25 cellular contexts compared by ENCODE assay signal in the genomic region with DNA sequence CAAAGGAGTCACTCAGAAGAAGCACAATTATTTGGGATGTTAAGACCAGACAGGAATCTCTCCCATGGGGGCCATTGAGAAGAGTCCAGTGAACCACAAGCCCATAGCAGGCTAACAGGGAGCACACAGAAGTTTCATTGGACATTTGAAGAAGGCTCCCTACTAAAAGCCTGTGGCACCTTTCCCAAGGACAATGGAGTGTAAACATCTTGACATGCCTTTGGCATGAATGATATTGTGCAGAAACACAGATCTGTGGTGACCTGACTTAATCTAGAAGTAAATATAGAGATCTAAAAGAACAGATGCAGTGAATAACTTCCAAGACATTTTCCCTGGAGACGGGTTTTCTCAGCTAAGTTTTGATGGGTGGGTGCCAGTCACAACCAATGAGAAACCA.
A peak's percentile ranks its signal among the peaks of the same experiment; 100 is the strongest.
DNase-seq lines count a peak whose midpoint lies in the region; ATAC-seq, FAIRE-seq and TF ChIP-seq lines count a peak whose summit lies in the region.
"Had no signal": no experiment of that assay in that cellular context is flagged by ENCODE, and none has a peak within 500 bp of the region (broad histone marks: within the 10 kb centered on the region; RNA-seq: fewer than 3 reads in every experiment).

No MANE protein-coding gene starts in this region.

- POLR2A ChIA-PET in OCI-LY7 (lab: Charles Lee), result interaction anchor here (0.6 to 0.7 kb wide), 2 partner anchors 35 to 114 kb away, joined by 3 read pairs; no protein-coding TSS in a partner anchor

- BruUV-seq in OCI-LY7 (replicated peaks; lab: Mats Ljungman, UMichigan), result no TSS peak

- TF ChIP-seq EP300 in stomach (IDR thresholded peaks at IDR 0.05), result no peak

- no peak overlapping the region for H3K27ac ChIP-seq in pancreas
- H3K27ac ChIP-seq in OCI-LY7 (ENCODE audit: low read depth, low read length, poor library complexity, severe bottlenecking), result no peak overlapping the region
- H3K27ac ChIP-seq in stomach, result no peak overlapping the region
- H3K27ac ChIP-seq: BLaER1, epithelial cell of prostate, KMS-11, right lobe of liver, SJCRH30 had no signal

- H3K9me2 ChIP-seq in OCI-LY7 (ENCODE audit: insufficient read depth, low read length), result no peaks in the 10 kb centered on the region

- FAIRE-seq in pancreas (lab: Jason Lieb, UNC), result no peak
- FAIRE-seq: GM12878 had no signal

- H2AFZ ChIP-seq in OCI-LY7 (ENCODE audit: low read length), result no peak overlapping the region

- DNase-seq in DMS53 (lab: John Stamatoyannopoulos, UW) (peak; percentile 31), NCI-H446 treated with DMSO at 0.1 percent for 48 hours (lab: John Stamatoyannopoulos, UW) (peak; percentile 63), fibroblast of mammary gland (ENCODE audit: low read depth) (peak; percentile 30), pancreas (peak in 3 of 6 donors; percentile 14 to 36 (median 34)), OCI-LY7 (ENCODE audit: low spot score) (no peak), stomach (no peak), AG08395 (ENCODE audit: low spot score) (no peak)
- DNase-seq: activated CD4-positive, alpha-beta T cell treated with anti-CD3 and anti-CD28 coated beads, Interleukin-2, amount 50 U/mL, for 1 hour; activated gamma-delta T cell treated with Interleukin-2 at 50 U/mL for 16 hours; activated T-cell treated with anti-CD3 and anti-CD28 coated beads, Interleukin-2, amount 50 U/mL, for 4 hours; Caco-2; effector CD4-positive, alpha-beta T cell; foreskin melanocyte; NCI-H1694 treated with DMSO at 0.1 percent for 48 hours; NCI-H2171 treated with DMSO at 0.1 percent for 48 hours; NCI-H524 treated with DMSO at 0.1 percent for 48 hours; right lobe of liver; stimulated activated CD4-positive, alpha-beta T cell treated with anti-CD3 and anti-CD28 coated beads, Interleukin-4, amount 100 ng/mL, for 4 hours; stimulated activated naive B cell treated with anti-CD40 and anti-IgM and Interleukin-4, amounts not matched to agents 10 μg/mL and 1 μg/mL and 100 μg/mL, for 72 hours had no signal

- H3K9me3 ChIP-seq in pancreas (no peaks in the 10 kb centered on the region), OCI-LY7 (ENCODE audit: low read length) (no peaks in the 10 kb centered on the region), stomach (no peaks in the 10 kb centered on the region)
- H3K9me3 ChIP-seq: BLaER1, Caco-2, right lobe of liver, SJCRH30 had no signal

- no peak for TF ChIP-seq POLR2A in stomach (IDR thresholded peaks at IDR 0.05)

- ATAC-seq in pancreas, result peak; percentile 66 to 93 (median 88)
- no peak for ATAC-seq in HG02970 (IDR thresholded peaks at IDR 0.05; ENCODE audit: low FRiP score, unreplicated experiment)
- ATAC-seq: activated T-cell treated with anti-CD3 and anti-CD28 coated beads, Interleukin-2, amount 50 U/mL, for 4 hours; GM12878; right lobe of liver; stimulated activated naive B cell treated with anti-CD40 and anti-IgM and Interleukin-4, amounts not matched to agents 10 μg/mL and 1 μg/mL and 100 μg/mL, for 72 hours had no signal

- H3K4me1 ChIP-seq in pancreas, result no peaks in the 10 kb centered on the region
- H3K4me1 ChIP-seq in OCI-LY7 (ENCODE audit: insufficient read depth, low read length, poor library complexity, severe bottlenecking), result no peaks in the 10 kb centered on the region
- H3K4me1 ChIP-seq in stomach, result peaks cover 0 to 6% (median 0%) of the 10 kb centered on the region in 4 donors
- H3K4me1 ChIP-seq: BLaER1, Caco-2, right lobe of liver, SJCRH30 had no signal

- no peaks in the 10 kb centered on the region for H3K79me2 ChIP-seq in OCI-LY7 (ENCODE audit: insufficient read depth, low read depth, low read length)

- H3K4me3 ChIP-seq in fibroblast of mammary gland (ENCODE audit: control insufficient read depth, low read depth, low read length) (no peak overlapping the region), pancreas (no peak overlapping the region), OCI-LY7 (ENCODE audit: low read depth, low read length, poor library complexity, severe bottlenecking) (no peak overlapping the region), stomach (no peak overlapping the region)
- H3K4me3 ChIP-seq: BLaER1, GM12878, right lobe of liver, SJCRH30 had no signal

- H3K27me3 ChIP-seq in pancreas (no peaks in the 10 kb centered on the region), stomach (no peaks in the 10 kb centered on the region)
- H3K27me3 ChIP-seq: BLaER1, right lobe of liver, SJCRH30 had no signal

- no peaks in the 10 kb centered on the region for H3K36me3 ChIP-seq in pancreas
- no peaks in the 10 kb centered on the region for H3K36me3 ChIP-seq in OCI-LY7 (ENCODE audit: insufficient read depth, low read length)
- H3K36me3 ChIP-seq in stomach, result no peaks in the 10 kb centered on the region
- H3K36me3 ChIP-seq: BLaER1, right lobe of liver, SJCRH30 had no signal

- intact Hi-C loops in pancreas (cut with DNase I), result no loop called here
- intact Hi-C loops in OCI-LY7 (cut with micrococcal nuclease; ENCODE audit: unreplicated experiment), result no loop called here
- intact Hi-C loops in stomach (cut with DNase I; ENCODE audit: low total_unique reads), result no loop called here

- CTCF ChIA-PET in OCI-LY7 (lab: Charles Lee; ENCODE audit: unreplicated experiment), result no interaction called here

- no peak for TF ChIP-seq CTCF in fibroblast of mammary gland (conservative IDR thresholded peaks at IDR 0.05; ENCODE audit: control insufficient read depth, insufficient read depth, low read depth, low read length)
- no peak for TF ChIP-seq CTCF in pancreas (IDR thresholded peaks at IDR 0.05)
- no peak for TF ChIP-seq CTCF in OCI-LY7 (conservative IDR thresholded peaks at IDR 0.05; ENCODE audit: low read length)
- TF ChIP-seq CTCF in stomach (IDR thresholded peaks at IDR 0.05), result no peak

- no peak overlapping the region for H3K4me2 ChIP-seq in OCI-LY7 (ENCODE audit: low read length)
- H3K4me2 ChIP-seq: BLaER1, KMS-11 had no signal

- H4K20me1 ChIP-seq in OCI-LY7 (ENCODE audit: insufficient read depth, low read length), result no peaks in the 10 kb centered on the region
- H4K20me1 ChIP-seq: BLaER1 had no signal

- WGBS in pancreas, 2 donors, result 17 to 21% methylated on average over 1 of the region's 1 CpG
- 5 to 36% (median 16%) methylated on average over 1 of the region's 1 CpG for WGBS in stomach, 5 donors

Comparison
In these comparisons a context has a peak if more than half of its experiments do, and no peak if none do; other contexts are left out.
1. DNase-seq: peak in DMS53 (single experiment), NCI-H446 treated with DMSO at 0.1 percent for 48 hours (single experiment) and fibroblast of mammary gland (single experiment); none in OCI-LY7 (single experiment), stomach (single experiment) and AG08395 (single experiment).